Comparison of ENCODE assay signal across 10 cellular contexts in genomic region chr16:57194512-57194911, GRCh38. TPM values are rescaled to one million over a fixed set of nuclear protein-coding genes. Genes with fewer than 3 reads are reported as not detected.
DNase-seq lines count a peak whose midpoint lies in the region; ATAC-seq and TF ChIP-seq lines count a peak whose summit lies in the region.
"Had no signal": no experiment of that assay in that cellular context is flagged by ENCODE, and none has a peak within 500 bp of the region (broad histone marks: within the 10 kb centered on the region; RNA-seq: fewer than 3 reads in every experiment).

No MANE protein-coding gene starts in this region.

- H3K27me3 ChIP-seq in upper lobe of left lung, result no peaks in the 10 kb centered on the region

- TF ChIP-seq EP300 in upper lobe of left lung (IDR thresholded peaks at IDR 0.05), result no peak

- ATAC-seq in upper lobe of left lung (ENCODE audit: low FRiP score in 2 of 2), result peak; percentile 53 to 83
- no peak for ATAC-seq in GM19035 (IDR thresholded peaks at IDR 0.05; ENCODE audit: unreplicated experiment)
- no peak for ATAC-seq in GM19351 (IDR thresholded peaks at IDR 0.05; ENCODE audit: unreplicated experiment)

- peaks cover 0 to 3% (median 0%) of the 10 kb centered on the region in 4 donors for H3K36me3 ChIP-seq in upper lobe of left lung

- peak overlapping the region; percentile 38 for H3K27ac Mint-ChIP-seq in activated naive CD4-positive, alpha-beta T cell treated with anti-CD3 and anti-CD28 coated beads, Interleukin-2, amount 50 U/mL, for 24 hours
- peak overlapping the region; percentile 35 for H3K27ac Mint-ChIP-seq in glutamatergic neuron (ENCODE audit: unreplicated experiment)
- H3K27ac Mint-ChIP-seq: CD4-positive, alpha-beta T cell had no signal

- peaks cover 59% of the 10 kb centered on the region for H3K4me1 Mint-ChIP-seq in activated naive CD4-positive, alpha-beta T cell treated with anti-CD3 and anti-CD28 coated beads, Interleukin-2, amount 50 U/mL, for 24 hours
- peaks cover 22% of the 10 kb centered on the region for H3K4me1 Mint-ChIP-seq in glutamatergic neuron (ENCODE audit: low read depth, unreplicated experiment)

- H3K9me3 Mint-ChIP-seq in activated naive CD4-positive, alpha-beta T cell treated with anti-CD3 and anti-CD28 coated beads, Interleukin-2, amount 50 U/mL, for 24 hours, result no peaks in the 10 kb centered on the region
- peaks cover 7% of the 10 kb centered on the region for H3K9me3 Mint-ChIP-seq in glutamatergic neuron (ENCODE audit: unreplicated experiment)
- H3K9me3 Mint-ChIP-seq: CD4-positive, alpha-beta T cell had no signal

- no peak for TF ChIP-seq POLR2A in upper lobe of left lung (IDR thresholded peaks at IDR 0.05)

- H3K27ac ChIP-seq in upper lobe of left lung, result no peak overlapping the region

- H3K4me1 ChIP-seq in upper lobe of left lung, result peaks cover 18 to 35% (median 33%) of the 10 kb centered on the region in 4 donors

- DNase-seq in activated naive CD4-positive, alpha-beta T cell treated with Interleukin-2 at 50 U/mL for 16 hours, result no peak
- DNase-seq in SW 1271 (lab: John Stamatoyannopoulos, UW), result peak; percentile 44 to 83
- no peak for DNase-seq in glutamatergic neuron
- DNase-seq in upper lobe of left lung, result no peak
- no peak for DNase-seq in activated effector memory CD4-positive, alpha-beta T cell treated with Interleukin-2 at 50 U/mL for 16 hours
- DNase-seq: activated CD4-positive, alpha-beta T cell treated with anti-CD3 and anti-CD28 coated beads, Interleukin-2, amount 50 U/mL, for 1 hour; CD4-positive, alpha-beta T cell had no signal

- no peaks in the 10 kb centered on the region for H3K9me3 ChIP-seq in upper lobe of left lung

- H3K4me3 ChIP-seq in upper lobe of left lung, result no peak overlapping the region

- TF ChIP-seq CTCF in glutamatergic neuron (IDR thresholded peaks at IDR 0.05; ENCODE audit: partially characterized antibody, unreplicated experiment), result no peak
- no peak for TF ChIP-seq CTCF in upper lobe of left lung (IDR thresholded peaks at IDR 0.05)

- peaks cover 4% of the 10 kb centered on the region for H3K36me3 Mint-ChIP-seq in activated naive CD4-positive, alpha-beta T cell treated with anti-CD3 and anti-CD28 coated beads, Interleukin-2, amount 50 U/mL, for 24 hours
- no peaks in the 10 kb centered on the region for H3K36me3 Mint-ChIP-seq in glutamatergic neuron (ENCODE audit: unreplicated experiment)

- no peaks in the 10 kb centered on the region for H3K27me3 Mint-ChIP-seq in activated naive CD4-positive, alpha-beta T cell treated with anti-CD3 and anti-CD28 coated beads, Interleukin-2, amount 50 U/mL, for 24 hours
- no peaks in the 10 kb centered on the region for H3K27me3 Mint-ChIP-seq in glutamatergic neuron (ENCODE audit: unreplicated experiment)
- H3K27me3 Mint-ChIP-seq: CD4-positive, alpha-beta T cell had no signal

- H3K4me3 Mint-ChIP-seq in activated naive CD4-positive, alpha-beta T cell treated with anti-CD3 and anti-CD28 coated beads, Interleukin-2, amount 50 U/mL, for 24 hours, result no peak overlapping the region
- H3K4me3 Mint-ChIP-seq in glutamatergic neuron (ENCODE audit: unreplicated experiment), result no peak overlapping the region
- H3K4me3 Mint-ChIP-seq: CD4-positive, alpha-beta T cell had no signal

RNA-seq across cellular contexts. Expression of gene RSPRY1, which starts 8.4 kb away (rescaled TPM):
- total RNA-seq in glutamatergic neuron (ENCODE audit: unreplicated experiment), result 70.0 TPM
- total RNA-seq in upper lobe of left lung, result 100 to 1,000 TPM in 1 of 6 donors, 10 to 100 TPM in 5; 26.9 to 102 (median 30.3) TPM

RNA-seq across cellular contexts. Expression of gene PSME3IP1, which starts 8.7 kb away (rescaled TPM):
- total RNA-seq in glutamatergic neuron (ENCODE audit: unreplicated experiment), result 124 TPM
- total RNA-seq in upper lobe of left lung, result 100 to 1,000 TPM in 1 of 6 donors, 10 to 100 TPM in 5; 49.9 to 113 (median 75.2) TPM

RNA-seq across cellular contexts. Expression of gene ARL2BP, which starts 50.5 kb away (rescaled TPM):
- total RNA-seq in glutamatergic neuron (ENCODE audit: unreplicated experiment), result 38.4 TPM
- total RNA-seq in upper lobe of left lung, result 10 to 100 TPM; 18.9 to 74.9 (median 54.2) TPM

Comparison
In these comparisons a context has a peak if more than half of its experiments do, and no peak if none do; other contexts are left out.
1. DNase-seq: peak in SW 1271 (2 of 2); none in activated naive CD4-positive, alpha-beta T cell treated with Interleukin-2 at 50 U/mL for 16 hours (single experiment), glutamatergic neuron (single experiment), upper lobe of left lung (0 of 2) and activated effector memory CD4-positive, alpha-beta T cell treated with Interleukin-2 at 50 U/mL for 16 hours (single experiment).
2. ATAC-seq: peak in upper lobe of left lung (2 of 2); none in GM19035 (single experiment) and GM19351 (single experiment).